ENCODE assay signal across 1 cellular context in genomic region chr11:100682247-100682969, GRCh38.
TF ChIP-seq lines count a peak whose summit lies in the region.

No MANE protein-coding gene starts in this region.

TF ChIP-seq in H1, 55 proteins besides CTCF, POLR2A, EP300 and RAD21 (continued from another document):
- no peak for TF ChIP-seq CHD7 (IDR thresholded peaks at IDR 0.05; ENCODE audit: insufficient replicate concordance, low read length)
